Comparison of ENCODE assay signal across 23 cellular contexts in the genomic region with DNA sequence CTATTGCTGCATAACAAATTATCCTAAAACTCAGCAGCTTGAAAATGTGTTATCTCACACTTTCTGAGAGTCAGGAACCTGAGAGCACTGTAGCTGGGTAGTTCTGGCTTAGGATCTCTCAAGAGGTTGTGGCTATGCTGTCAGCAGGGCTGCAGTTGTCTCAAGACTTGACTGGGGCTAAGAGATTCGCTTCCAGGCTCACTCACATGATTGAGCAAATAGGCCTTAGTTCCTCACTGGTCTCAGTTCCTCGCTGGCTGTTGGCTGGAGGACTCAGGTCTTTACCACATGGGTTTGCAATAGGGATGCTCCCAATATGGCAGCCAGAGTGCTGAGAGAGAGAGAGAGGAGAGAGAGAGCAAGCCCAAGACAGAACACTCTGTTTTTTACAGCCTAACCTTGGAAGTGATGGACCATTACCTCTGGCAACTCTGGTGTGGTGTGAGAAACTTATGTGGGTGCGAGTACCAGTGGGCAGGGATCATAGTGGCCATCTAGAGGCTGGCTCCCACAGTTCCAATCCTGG. TPM values are rescaled to one million over a fixed set of nuclear protein-coding genes. Genes with fewer than 3 reads are reported as not detected.
"Had no signal": no experiment of that assay in that cellular context is flagged by ENCODE, and none has a peak within 500 bp of the region (broad histone marks: within the 10 kb centered on the region; RNA-seq: fewer than 3 reads in every experiment).

No MANE protein-coding gene starts in this region.

- H3K4me1 ChIP-seq: SJSA1 had no signal

- FAIRE-seq: RCC 7860 had no signal

- H3K27me3 ChIP-seq: MG63, SJSA1 had no signal

- H3K27ac ChIP-seq: HL-60, SJSA1, SK-N-MC had no signal

- H3K36me3 ChIP-seq: MG63, SJSA1 had no signal

- DNase-seq: IMR-90, Karpas-422, KG1, MG63, NCI-H1092 treated with DMSO at 0.1 percent for 48 hours, NCI-H1436, NCI-H187, NCI-H2029, NCI-H2081 treated with DMSO at 0.1 percent for 48 hours, NCI-H2171, NCI-H226, NCI-H446, NCI-H510A, NCI-H524 treated with DMSO at 0.1 percent for 48 hours, NCI-H69, NCI-H774, Right ventricle myocardium superior, RPMI8226, SIG-M5 had no signal

- H3K4me3 ChIP-seq: MG63, SJSA1, SK-N-MC had no signal

RNA-seq across cellular contexts. Expression of a gene that starts 15.9 kb away (rescaled TPM):
- total RNA-seq: Right ventricle myocardium superior had no signal

RNA-seq across cellular contexts. Expression of a gene that starts 41.6 kb away (rescaled TPM):
- total RNA-seq: IMR-90, SJSA1 had no signal
